ENCODE assay signal across 1 cellular context in the genomic region with DNA sequence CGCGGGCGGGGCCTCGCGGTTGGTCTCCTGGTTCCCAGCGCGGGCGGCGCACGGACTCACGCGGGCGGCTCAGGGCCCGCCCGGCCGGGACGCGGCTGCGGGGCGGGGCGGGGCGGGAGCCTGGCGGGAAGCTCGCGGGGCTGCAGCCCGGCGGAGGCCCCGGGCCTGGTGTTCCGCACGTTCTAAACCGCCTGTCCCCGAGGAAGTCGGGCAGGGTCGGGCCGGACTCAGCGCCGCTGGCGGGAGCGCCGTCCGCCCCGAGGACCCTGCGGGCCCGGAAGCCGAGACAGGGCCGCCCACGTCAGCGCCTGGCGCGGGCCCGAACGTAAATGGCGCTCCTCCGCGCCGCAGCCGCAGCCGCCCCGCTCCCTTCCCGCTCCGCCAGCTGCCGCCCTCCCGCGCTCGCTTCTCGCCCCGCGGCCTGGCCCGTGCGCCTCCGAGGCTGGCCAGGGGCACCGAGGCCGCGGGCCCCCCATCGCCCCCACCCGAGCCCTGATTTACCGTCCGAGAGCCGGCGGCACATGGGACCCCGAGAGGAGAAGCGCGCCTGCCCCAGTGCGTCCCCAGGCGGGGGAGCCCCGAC.
A peak's percentile ranks its signal among the peaks of the same experiment; 100 is the strongest.
TF ChIP-seq lines count a peak whose summit lies in the region.

No MANE protein-coding gene starts in this region.

TF ChIP-seq in IMR-90, 13 proteins besides CTCF, POLR2A, EP300 and RAD21 (continued from another document):
- TF ChIP-seq BHLHE40 (IDR thresholded peaks at IDR 0.05; ENCODE audit: low read depth, low read length) (no peak), MAFK (IDR thresholded peaks at IDR 0.05; ENCODE audit: low read depth, low read length) (no peak), MAZ (IDR thresholded peaks at IDR 0.05; ENCODE audit: borderline replicate concordance, low read depth, low read length) (peak; percentile 86; the same call in 1 of the 2 replicates)
- TF ChIP-seq, protein P1, sequence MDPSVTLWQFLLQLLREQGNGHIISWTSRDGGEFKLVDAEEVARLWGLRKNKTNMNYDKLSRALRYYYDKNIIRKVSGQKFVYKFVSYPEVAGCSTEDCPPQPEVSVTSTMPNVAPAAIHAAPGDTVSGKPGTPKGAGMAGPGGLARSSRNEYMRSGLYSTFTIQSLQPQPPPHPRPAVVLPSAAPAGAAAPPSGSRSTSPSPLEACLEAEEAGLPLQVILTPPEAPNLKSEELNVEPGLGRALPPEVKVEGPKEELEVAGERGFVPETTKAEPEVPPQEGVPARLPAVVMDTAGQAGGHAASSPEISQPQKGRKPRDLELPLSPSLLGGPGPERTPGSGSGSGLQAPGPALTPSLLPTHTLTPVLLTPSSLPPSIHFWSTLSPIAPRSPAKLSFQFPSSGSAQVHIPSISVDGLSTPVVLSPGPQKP (IDR thresholded peaks at IDR 0.05; ENCODE audit: borderline replicate concordance, low read depth, low read length) = no peak
- TF ChIP-seq, protein P2, sequence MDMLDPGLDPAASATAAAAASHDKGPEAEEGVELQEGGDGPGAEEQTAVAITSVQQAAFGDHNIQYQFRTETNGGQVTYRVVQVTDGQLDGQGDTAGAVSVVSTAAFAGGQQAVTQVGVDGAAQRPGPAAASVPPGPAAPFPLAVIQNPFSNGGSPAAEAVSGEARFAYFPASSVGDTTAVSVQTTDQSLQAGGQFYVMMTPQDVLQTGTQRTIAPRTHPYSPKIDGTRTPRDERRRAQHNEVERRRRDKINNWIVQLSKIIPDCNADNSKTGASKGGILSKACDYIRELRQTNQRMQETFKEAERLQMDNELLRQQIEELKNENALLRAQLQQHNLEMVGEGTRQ (IDR thresholded peaks at IDR 0.05; ENCODE audit: low read depth, low read length) = no peak
TF ChIP-seq in IMR-90: peak in this region for 2.
